8 cellular contexts compared by ENCODE assay signal in the genomic region with DNA sequence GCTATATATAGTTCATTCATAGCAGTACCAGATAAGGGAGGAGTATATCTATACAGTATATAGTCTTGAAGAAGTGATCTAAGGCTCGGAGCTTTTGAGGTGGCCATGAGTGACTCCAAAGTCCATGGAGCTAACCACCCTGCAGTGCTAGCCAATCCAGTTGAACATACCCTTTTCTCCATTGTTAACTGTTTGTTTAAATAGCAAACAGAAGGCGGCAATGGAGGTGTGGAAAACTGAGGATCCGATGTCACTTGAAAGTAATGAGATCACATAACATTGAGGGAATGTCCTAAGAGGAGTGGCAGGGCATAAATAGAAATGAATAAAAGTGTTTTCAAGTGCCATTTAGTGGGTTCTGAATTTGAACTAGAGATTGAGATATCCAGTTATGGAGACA. TPM values are rescaled to one million over a fixed set of nuclear protein-coding genes. Genes with fewer than 3 reads are reported as not detected.
DNase-seq lines count a peak whose midpoint lies in the region; ATAC-seq and TF ChIP-seq lines count a peak whose summit lies in the region.

No MANE protein-coding gene starts in this region.

- CTCF ChIA-PET in activated CD8-positive, alpha-beta T cell treated with anti-CD3 and anti-CD28 coated beads, Interleukin-2, amount 10 ng/mL, durations not matched to agents 7 days and 5 days (lab: Charles Lee): interaction anchor here (0.7 to 8.0 kb wide), 10 partner anchors 12 to 464 kb away, joined by 3 to 62 read pairs (median 4); a partner anchor contains a TSS

- H2AFZ ChIP-seq in Karpas-422 (ENCODE audit: low read length): no peak overlapping the region
- H2AFZ ChIP-seq in MM.1S (ENCODE audit: low read length): no peak overlapping the region

- peak overlapping the region; percentile 90 for H3K27ac ChIP-seq in Karpas-422 (ENCODE audit: low read length)
- H3K27ac ChIP-seq in MM.1S (ENCODE audit: low read length): no peak overlapping the region

- peaks cover 61% of the 10 kb centered on the region for H3K4me1 Mint-ChIP-seq in activated CD8-positive, alpha-beta T cell treated with anti-CD3 and anti-CD28 coated beads, Interleukin-2, amount 10 ng/mL, durations not matched to agents 7 days and 5 days (ENCODE audit: low read depth)

- H3K4me2 ChIP-seq in Karpas-422 (ENCODE audit: low read depth, low read length, poor library complexity, severe bottlenecking) (peak overlapping the region; percentile 82), MM.1S (ENCODE audit: low read depth, low read length) (no peak overlapping the region; the same call in 1 of the 2 replicates)

- no peaks in the 10 kb centered on the region for H3K27me3 Mint-ChIP-seq in activated CD8-positive, alpha-beta T cell treated with anti-CD3 and anti-CD28 coated beads, Interleukin-2, amount 10 ng/mL, durations not matched to agents 7 days and 5 days (ENCODE audit: low read depth)

- H3K9ac ChIP-seq in Karpas-422 (ENCODE audit: low read length) (peak overlapping the region; percentile 81), MM.1S (ENCODE audit: low read length) (no peak overlapping the region)

- H3K36me3 ChIP-seq in Karpas-422 (ENCODE audit: insufficient read depth, low read length) (peaks cover 43% of the 10 kb centered on the region), MM.1S (replicated peaks; ENCODE audit: insufficient read depth, low read length) (no peaks in the 10 kb centered on the region)

- H3K79me2 ChIP-seq in Karpas-422 (ENCODE audit: low read length): peaks cover 59% of the 10 kb centered on the region
- no peaks in the 10 kb centered on the region for H3K79me2 ChIP-seq in MM.1S (ENCODE audit: low read length)

- H3F3A ChIP-seq in MM.1S (ENCODE audit: insufficient read depth, low read length): peaks cover 4% of the 10 kb centered on the region; the same call in 1 of the 2 replicates

- no peaks in the 10 kb centered on the region for H3K27me3 ChIP-seq in Karpas-422 (ENCODE audit: low read length)
- no peaks in the 10 kb centered on the region for H3K27me3 ChIP-seq in MM.1S (replicated peaks; ENCODE audit: insufficient read depth, low read length)

- TF ChIP-seq CTCF in MM.1S (IDR thresholded peaks at IDR 0.05; ENCODE audit: low read length): no peak

- H3K4me3 ChIP-seq in Karpas-422 (ENCODE audit: low read length) (peak overlapping the region; percentile 80), MM.1S (ENCODE audit: low read length) (no peak overlapping the region)

- H3K4me1 ChIP-seq in Karpas-422 (ENCODE audit: low read length) (peaks cover 83% of the 10 kb centered on the region), MM.1S (ENCODE audit: low read length) (peaks cover 8% of the 10 kb centered on the region; the same call in 1 of the 2 replicates)

- H3K4me3 Mint-ChIP-seq in activated CD8-positive, alpha-beta T cell treated with anti-CD3 and anti-CD28 coated beads, Interleukin-2, amount 10 ng/mL, durations not matched to agents 7 days and 5 days: peak overlapping the region; percentile 86

- no peak for ATAC-seq in activated CD8-positive, alpha-beta T cell treated with anti-CD3 and anti-CD28 coated beads, Interleukin-2, amount 10 ng/mL, durations not matched to agents 7 days and 5 days
- ATAC-seq in GM21723 (IDR thresholded peaks at IDR 0.05; ENCODE audit: unreplicated experiment) (no peak), HG03571 (IDR thresholded peaks at IDR 0.05; ENCODE audit: unreplicated experiment) (no peak)

- POLR2A ChIA-PET in activated CD8-positive, alpha-beta T cell treated with anti-CD3 and anti-CD28 coated beads, Interleukin-2, amount 10 ng/mL, durations not matched to agents 7 days and 5 days (lab: Charles Lee): interaction anchor here (0.6 to 1.5 kb wide), 4 partner anchors 12 to 60 kb away, joined by 3 to 4 read pairs (median 4); no protein-coding TSS in a partner anchor

- no peaks in the 10 kb centered on the region for H3K9me3 Mint-ChIP-seq in activated CD8-positive, alpha-beta T cell treated with anti-CD3 and anti-CD28 coated beads, Interleukin-2, amount 10 ng/mL, durations not matched to agents 7 days and 5 days (ENCODE audit: insufficient read depth)

- peaks cover 61% of the 10 kb centered on the region for H3K36me3 Mint-ChIP-seq in activated CD8-positive, alpha-beta T cell treated with anti-CD3 and anti-CD28 coated beads, Interleukin-2, amount 10 ng/mL, durations not matched to agents 7 days and 5 days (ENCODE audit: low read depth)

- peak; percentile 75 for DNase-seq in COLO668 (lab: John Stamatoyannopoulos, UW; ENCODE audit: unreplicated experiment)
- DNase-seq in Karpas-422: peak; percentile 58
- DNase-seq in activated CD8-positive, alpha-beta T cell treated with anti-CD3 and anti-CD28 coated beads, Interleukin-2, amount 10 ng/mL, durations not matched to agents 7 days and 5 days: no peak
- DNase-seq in left kidney (ENCODE audit: low read depth, low spot score): peak; percentile 59
- no peak for DNase-seq in MM.1S
- no peak for DNase-seq in GM03348 (ENCODE audit: low spot score)

- H3K27ac Mint-ChIP-seq in activated CD8-positive, alpha-beta T cell treated with anti-CD3 and anti-CD28 coated beads, Interleukin-2, amount 10 ng/mL, durations not matched to agents 7 days and 5 days: peak overlapping the region; percentile 6

- H3K9me2 ChIP-seq in Karpas-422 (replicated peaks; ENCODE audit: insufficient read depth, low read length) (no peaks in the 10 kb centered on the region), MM.1S (replicated peaks; ENCODE audit: insufficient read depth, low read length) (no peaks in the 10 kb centered on the region)

- H3K9me3 ChIP-seq in Karpas-422 (ENCODE audit: low read length) (no peaks in the 10 kb centered on the region), MM.1S (replicated peaks; ENCODE audit: insufficient read depth, low read length) (no peaks in the 10 kb centered on the region)

- H4K20me1 ChIP-seq in Karpas-422 (ENCODE audit: insufficient read depth, low read depth, low read length) (peaks cover 27% of the 10 kb centered on the region), MM.1S (ENCODE audit: insufficient read depth, low read length) (no peaks in the 10 kb centered on the region)

RNA-seq across cellular contexts. Expression of a gene that starts 12.4 kb away (rescaled TPM):
- total RNA-seq in Karpas-422 (2014; rRNA removed; shearing (Covaris generic); ENCODE audit: low replicate concordance): 32.7 and 33.4 TPM in 2 replicates
- 1 to 10 TPM; 6.4 to 6.5 TPM for total RNA-seq in activated CD8-positive, alpha-beta T cell treated with anti-CD3 and anti-CD28 coated beads, Interleukin-2, amount 10 ng/mL, durations not matched to agents 7 days and 5 days

RNA-seq across cellular contexts. Expression of a gene that starts 54.6 kb away (rescaled TPM):
- 111 and 233 TPM in 2 replicates for total RNA-seq in Karpas-422 (2014; rRNA removed; shearing (Covaris generic); ENCODE audit: low replicate concordance)
- total RNA-seq in activated CD8-positive, alpha-beta T cell treated with anti-CD3 and anti-CD28 coated beads, Interleukin-2, amount 10 ng/mL, durations not matched to agents 7 days and 5 days: 100 to 1,000 TPM; 119 to 132 TPM

Comparison
In these comparisons a context has a peak if more than half of its experiments do, and no peak if none do; other contexts are left out.
1. DNase-seq: peak in COLO668 (single experiment), Karpas-422 (single experiment) and left kidney (single experiment); none in activated CD8-positive, alpha-beta T cell treated with anti-CD3 and anti-CD28 coated beads, Interleukin-2, amount 10 ng/mL, durations not matched to agents 7 days and 5 days (single experiment), MM.1S (single experiment) and GM03348 (single experiment).